Comparison of ENCODE assay signal across 1 cellular context in the genomic region with DNA sequence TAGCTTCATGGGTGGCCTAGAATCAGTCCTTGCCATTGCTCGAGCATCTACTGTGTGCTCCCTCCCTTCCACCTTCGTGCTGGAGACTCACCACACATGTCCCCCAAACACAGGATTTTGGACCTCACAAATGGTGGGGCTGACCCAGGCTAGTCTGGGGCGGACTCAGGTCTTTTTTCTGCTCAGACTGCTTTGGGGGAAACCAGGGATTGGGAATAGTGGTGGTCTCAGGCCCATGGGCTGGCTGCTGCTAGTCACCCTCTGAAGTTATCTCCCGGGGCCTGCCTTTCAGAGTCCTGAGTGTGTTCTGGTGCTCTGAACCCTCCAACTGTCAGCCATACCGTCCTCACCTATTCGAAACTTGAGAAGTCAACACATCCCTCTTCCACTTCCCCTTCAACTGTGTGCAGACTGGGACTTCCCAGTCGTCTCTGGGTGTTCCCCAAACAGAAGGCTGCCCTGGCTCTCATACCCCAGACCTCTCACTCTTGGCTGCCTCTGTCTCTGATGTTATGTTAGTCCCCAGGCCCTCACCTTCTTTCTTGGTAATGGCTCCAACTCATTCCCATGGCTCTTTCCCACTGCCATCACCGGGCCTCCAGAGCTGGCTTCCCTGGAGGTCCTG.
TF ChIP-seq lines count a peak whose summit lies in the region.

No MANE protein-coding gene starts in this region.

TF ChIP-seq in HepG2, 621 proteins besides CTCF, POLR2A, EP300 and RAD21 (continued from another document):
- TF ChIP-seq ZHX2 (IDR thresholded peaks at IDR 0.05; ENCODE audit: low read depth) = no peak
- no peak for TF ChIP-seq ZHX2 (CRISPR knock-in tag; IDR thresholded peaks at IDR 0.05; ENCODE audit: borderline replicate concordance)
- TF ChIP-seq RBM22 (optimal IDR thresholded peaks at IDR 0.05; ENCODE audit: low read length) = no peak
- no peak for TF ChIP-seq CCDC6 (CRISPR knock-in tag; IDR thresholded peaks at IDR 0.05)
- TF ChIP-seq ZNF616 (CRISPR knock-in tag; IDR thresholded peaks at IDR 0.05; ENCODE audit: low read depth) = no peak
TF ChIP-seq in HepG2: peak in this region for 0.
